In the genomic region with DNA sequence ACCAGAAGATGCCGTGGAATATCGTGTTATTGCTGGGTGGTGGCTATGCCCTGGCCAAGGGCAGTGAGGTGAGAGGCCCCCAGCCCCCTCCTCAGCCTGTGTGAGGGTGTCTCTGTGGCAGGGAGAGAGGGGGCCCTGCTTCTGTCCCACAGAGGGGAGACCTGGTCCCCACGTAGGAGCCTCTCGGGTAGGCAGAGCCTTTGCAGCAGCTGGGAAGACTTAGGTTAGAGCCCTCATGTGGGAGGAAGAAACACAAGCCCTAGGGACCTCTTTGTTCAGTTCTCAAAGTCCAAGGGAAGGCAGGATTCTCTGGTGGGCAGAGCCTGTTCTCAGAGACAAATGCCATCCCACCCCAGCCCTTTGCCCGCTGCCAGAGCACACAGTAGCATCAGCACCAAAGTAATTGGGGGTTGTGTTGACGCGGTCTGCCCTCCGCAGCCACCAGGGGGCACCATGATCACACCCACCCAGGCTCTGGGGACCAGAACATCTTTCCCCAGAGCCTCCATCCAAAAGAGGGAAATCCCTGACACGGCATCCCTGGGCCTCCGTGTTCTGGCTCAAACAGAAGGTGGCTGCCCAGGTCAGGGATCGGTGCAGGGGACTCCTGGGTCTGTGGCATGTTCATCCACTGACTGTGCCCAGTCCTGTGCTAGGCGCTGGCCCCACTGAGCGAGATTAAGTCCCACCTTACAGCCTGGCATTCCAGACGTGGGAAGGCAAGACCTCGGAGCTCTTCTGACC, we compare ENCODE assay signal across 8 cellular contexts. TPM values are rescaled to one million over a fixed set of nuclear protein-coding genes. Genes with fewer than 3 reads are reported as not detected.
DNase-seq lines count a peak whose midpoint lies in the region; ATAC-seq and TF ChIP-seq lines count a peak whose summit lies in the region.

No MANE protein-coding gene starts in this region.

- peaks cover 0 to 10% (median 0%) of the 10 kb centered on the region in 4 donors for H3K4me1 ChIP-seq in Peyer's patch
- no peaks in the 10 kb centered on the region for H3K4me1 ChIP-seq in neutrophil (ENCODE audit: control insufficient read depth in 1 of 2, insufficient read depth in 1 of 2, low read depth in 1 of 2, low read length in 1 of 2)
- H3K4me1 ChIP-seq in testis: no peaks in the 10 kb centered on the region

- DNase-seq in GM04504 (ENCODE audit: low read depth) (peak; percentile 40), HuH-7 (ENCODE audit: low spot score) (peak; percentile 93), Peyer's patch (peak; percentile 69 to 85 (median 80)), activated T-helper 1 cell treated with Interleukin-2 at 50 U/mL for 16 hours (ENCODE audit: low read depth) (peak; percentile 66), fibroblast of the aortic adventitia (ENCODE audit: low read depth) (peak; percentile 68), testis (peak; percentile 79)

- H3K4me3 ChIP-seq in Peyer's patch (no peak overlapping the region), fibroblast of the aortic adventitia (ENCODE audit: low read depth, low read length) (no peak overlapping the region), neutrophil (ENCODE audit: low read depth in 1 of 2, low read length in 1 of 2) (no peak overlapping the region), testis (no peak overlapping the region)

- H3K27me3 ChIP-seq in Peyer's patch: no peaks in the 10 kb centered on the region
- no peaks in the 10 kb centered on the region for H3K27me3 ChIP-seq in neutrophil
- H3K27me3 ChIP-seq in testis: no peaks in the 10 kb centered on the region

- 31 to 33% methylated on average over 5 to 15 of the region's 15 CpGs for WGBS in testis, 2 donors

- ATAC-seq in GM18511 (IDR thresholded peaks at IDR 0.05; ENCODE audit: unreplicated experiment): no peak

- no peak for TF ChIP-seq POLR2A in Peyer's patch (IDR thresholded peaks at IDR 0.05)
- TF ChIP-seq POLR2A in testis (IDR thresholded peaks at IDR 0.05): no peak

- no peaks in the 10 kb centered on the region for H3K9me3 ChIP-seq in Peyer's patch
- no peaks in the 10 kb centered on the region for H3K9me3 ChIP-seq in neutrophil
- H3K9me3 ChIP-seq in testis: no peaks in the 10 kb centered on the region

- H3K36me3 ChIP-seq in Peyer's patch (peaks cover 0 to 50% (median 0%) of the 10 kb centered on the region in 3 donors), neutrophil (no peaks in the 10 kb centered on the region), testis (ENCODE audit: low read depth, missing control alignments) (no peaks in the 10 kb centered on the region)

- TF ChIP-seq CTCF in Peyer's patch (IDR thresholded peaks at IDR 0.05) (peak; percentile 71 to 89 (median 80)), fibroblast of the aortic adventitia (IDR thresholded peaks at IDR 0.05; ENCODE audit: insufficient read depth, low read length) (peak; percentile 95), neutrophil (IDR thresholded peaks at IDR 0.05) (peak; percentile 76), testis (IDR thresholded peaks at IDR 0.05) (peak; percentile 73 to 88 (median 75))

- intact Hi-C loops in testis (cut with DNase I; ENCODE audit: low total_unique reads): no loop called here

- no peak overlapping the region for H3K27ac ChIP-seq in Peyer's patch
- H3K27ac ChIP-seq in neutrophil: no peak overlapping the region
- H3K27ac ChIP-seq in testis: no peak overlapping the region

RNA-seq across cellular contexts. Expression of gene FOXN1, which starts 11.5 kb away (rescaled TPM):
- not detected for total RNA-seq in Peyer's patch
- not detected in 2 replicates for total RNA-seq in fibroblast of the aortic adventitia (ENCODE audit: low replicate concordance)
- under 1 TPM; 0.24 to 0.50 TPM for total RNA-seq in testis
- polyA plus RNA-seq in testis (ENCODE audit: insufficient read depth, low read depth, low replicate concordance): 0.69 TPM

RNA-seq across cellular contexts. Expression of gene SLC13A2, which starts 21.2 kb away (rescaled TPM):
- total RNA-seq in Peyer's patch (100 to 1,000 TPM in 3 of 4 donors, 10 to 100 TPM in 1; 11.6 to 612 (median 544) TPM), fibroblast of the aortic adventitia (ENCODE audit: low replicate concordance) (not detected in 2 replicates), testis (under 1 TPM; 0.79 to 0.93 TPM)
- 0.44 TPM for polyA plus RNA-seq in testis (ENCODE audit: insufficient read depth, low read depth, low replicate concordance)

RNA-seq across cellular contexts. Expression of gene UNC119, which starts 57.8 kb away (rescaled TPM):
- total RNA-seq in Peyer's patch (10 to 100 TPM; 22.6 to 39.2 (median 31.4) TPM), fibroblast of the aortic adventitia (ENCODE audit: low replicate concordance) (12.2 and 18.2 TPM in 2 replicates), testis (100 to 1,000 TPM; 175 to 180 TPM)
- polyA plus RNA-seq in testis (ENCODE audit: insufficient read depth, low read depth, low replicate concordance): 94.9 TPM

Comparison
In these comparisons a context has a peak if more than half of its experiments do, and no peak if none do; other contexts are left out.
1. DNase-seq: peak in every context shown above with its lines; median percentile 93 in HuH-7; 80 in Peyer's patch; 79 in testis; 68 in fibroblast of the aortic adventitia; 66 in activated T-helper 1 cell treated with Interleukin-2 at 50 U/mL for 16 hours; 40 in GM04504.
2. RNA of gene SLC13A2, which starts 21.2 kb away (total RNA-seq): 11.6 to 612 TPM in Peyer's patch; 0.79 to 0.93 TPM in testis and not detected in fibroblast of the aortic adventitia; every median in the first group is over 4 times any median in the second.
3. Peak in every context shown above with its lines, with median percentiles within 50 percentile points of each other: CTCF ChIP-seq.